ENCODE assay signal across 1 cellular context in genomic region chr4:7805533-7806079, GRCh38.
A peak's percentile ranks its signal among the peaks of the same experiment; 100 is the strongest.
TF ChIP-seq lines count a peak whose summit lies in the region.

No MANE protein-coding gene starts in this region.

TF ChIP-seq in HepG2, 621 proteins besides CTCF, POLR2A, EP300 and RAD21 (continued from another document and continues in another):
- TF ChIP-seq SIX4 (CRISPR knock-in tag; IDR thresholded peaks at IDR 0.05) (peak; percentile 39; the same call in 1 of the 2 replicates), ATF3 (CRISPR knock-in tag; IDR thresholded peaks at IDR 0.05) (peak; percentile 44; the same call in 1 of the 2 replicates), ZNF12 (CRISPR knock-in tag; IDR thresholded peaks at IDR 0.05) (peak; percentile 84), THAP9 (CRISPR knock-in tag; IDR thresholded peaks at IDR 0.05; ENCODE audit: borderline replicate concordance) (no peak), ZNF709 (CRISPR knock-in tag; IDR thresholded peaks at IDR 0.05) (no peak), ZKSCAN5 (CRISPR knock-in tag; IDR thresholded peaks at IDR 0.05) (no peak), TARDBP (CRISPR knock-in tag; IDR thresholded peaks at IDR 0.05) (peak; percentile 84), ZNF614 (CRISPR knock-in tag; IDR thresholded peaks at IDR 0.05; ENCODE audit: borderline replicate concordance) (0 out of 2 replicates have a peak, but pooled peaks have one; percentile 33), ZNF75D (CRISPR knock-in tag; IDR thresholded peaks at IDR 0.05; ENCODE audit: borderline replicate concordance) (no peak), ZMYM4 (CRISPR knock-in tag; IDR thresholded peaks at IDR 0.05) (peak; percentile 48), MYPOP (CRISPR knock-in tag; IDR thresholded peaks at IDR 0.05) (0 out of 2 replicates have a peak, but pooled peaks have one; percentile 46), KMT2B (CRISPR knock-in tag; IDR thresholded peaks at IDR 0.05) (0 out of 2 replicates have a peak, but pooled peaks have one; percentile 35), ZEB1 (IDR thresholded peaks at IDR 0.05; ENCODE audit: insufficient replicate concordance, low read depth) (peak; percentile 59), ATF4 (CRISPR knock-in tag; IDR thresholded peaks at IDR 0.05) (peak in 1 of 2 experiments; percentile 98; a peak in 2 of 4 replicates), SP5 (CRISPR knock-in tag; IDR thresholded peaks at IDR 0.05; ENCODE audit: borderline replicate concordance, low read depth) (0 out of 2 replicates have a peak, but pooled peaks have one; percentile 19), FOXP1 (IDR thresholded peaks at IDR 0.05) (no peak), FOXP1 (CRISPR knock-in tag; IDR thresholded peaks at IDR 0.05) (peak; percentile 71), DNMT3B (CRISPR knock-in tag; conservative IDR thresholded peaks at IDR 0.05) (0 out of 2 replicates have a peak, but pooled peaks have one; percentile 56), CREM (IDR thresholded peaks at IDR 0.05) (peak; percentile 58; the same call in 1 of the 2 replicates), CREM (CRISPR knock-in tag; IDR thresholded peaks at IDR 0.05) (no peak), FOXP4 (CRISPR knock-in tag; IDR thresholded peaks at IDR 0.05) (peak; percentile 72; the same call in 1 of the 2 replicates), CCDC6 (CRISPR knock-in tag; IDR thresholded peaks at IDR 0.05) (peak; percentile 62), HNF1A (IDR thresholded peaks at IDR 0.05; ENCODE audit: low read depth) (peak; percentile 53), HNF1A (CRISPR knock-in tag; IDR thresholded peaks at IDR 0.05; ENCODE audit: borderline replicate concordance) (peak; percentile 68; the same call in 1 of the 2 replicates), ELF3 (CRISPR knock-in tag; IDR thresholded peaks at IDR 0.05) (peak; percentile 83), SIX1 (CRISPR knock-in tag; IDR thresholded peaks at IDR 0.05; ENCODE audit: borderline replicate concordance) (peak; percentile 79; the same call in 1 of the 2 replicates), YEATS4 (CRISPR knock-in tag; IDR thresholded peaks at IDR 0.05; ENCODE audit: borderline replicate concordance) (peak; percentile 46; the same call in 1 of the 2 replicates), NFKBIZ (CRISPR knock-in tag; IDR thresholded peaks at IDR 0.05) (peak; percentile 20; the same call in 1 of the 2 replicates), KDM6A (CRISPR knock-in tag; IDR thresholded peaks at IDR 0.05; ENCODE audit: low read depth) (peak; percentile 40; the same call in 1 of the 2 replicates), HNF4A (CRISPR knock-in tag; IDR thresholded peaks at IDR 0.05) (peak; percentile 69), RXRB (CRISPR knock-in tag; IDR thresholded peaks at IDR 0.05; ENCODE audit: borderline replicate concordance) (peak; percentile 84), ISL2 (CRISPR knock-in tag; IDR thresholded peaks at IDR 0.05) (peak; percentile 82), SOX6 (IDR thresholded peaks at IDR 0.05) (no peak), SOX6 (CRISPR knock-in tag; IDR thresholded peaks at IDR 0.05) (peak; percentile 86), ZNF629 (CRISPR knock-in tag; conservative IDR thresholded peaks at IDR 0.05) (peak; percentile 69; the same call in 1 of the 2 replicates), NFIC (IDR thresholded peaks at IDR 0.05; ENCODE audit: low read length) (peak; percentile 89), PHF20 (CRISPR knock-in tag; IDR thresholded peaks at IDR 0.05) (no peak), ZHX2 (IDR thresholded peaks at IDR 0.05; ENCODE audit: low read depth) (peak; percentile 24; the same call in 1 of the 2 replicates), ZHX2 (CRISPR knock-in tag; IDR thresholded peaks at IDR 0.05; ENCODE audit: borderline replicate concordance) (no peak), ATF1 (CRISPR knock-in tag; IDR thresholded peaks at IDR 0.05) (peak; percentile 52; the same call in 1 of the 2 replicates), HDAC2 (CRISPR knock-in tag; IDR thresholded peaks at IDR 0.05) (peak; percentile 94), TCF7 (IDR thresholded peaks at IDR 0.05; ENCODE audit: low read depth) (peak; percentile 66), CBX5 (CRISPR knock-in tag; IDR thresholded peaks at IDR 0.05; ENCODE audit: borderline replicate concordance) (peak; percentile 28; the same call in 1 of the 2 replicates), ZFX (CRISPR knock-in tag; IDR thresholded peaks at IDR 0.05; ENCODE audit: low read depth) (peak; percentile 49), NCOA2 (CRISPR knock-in tag; IDR thresholded peaks at IDR 0.05) (peak; percentile 87)
